In the genomic region with DNA sequence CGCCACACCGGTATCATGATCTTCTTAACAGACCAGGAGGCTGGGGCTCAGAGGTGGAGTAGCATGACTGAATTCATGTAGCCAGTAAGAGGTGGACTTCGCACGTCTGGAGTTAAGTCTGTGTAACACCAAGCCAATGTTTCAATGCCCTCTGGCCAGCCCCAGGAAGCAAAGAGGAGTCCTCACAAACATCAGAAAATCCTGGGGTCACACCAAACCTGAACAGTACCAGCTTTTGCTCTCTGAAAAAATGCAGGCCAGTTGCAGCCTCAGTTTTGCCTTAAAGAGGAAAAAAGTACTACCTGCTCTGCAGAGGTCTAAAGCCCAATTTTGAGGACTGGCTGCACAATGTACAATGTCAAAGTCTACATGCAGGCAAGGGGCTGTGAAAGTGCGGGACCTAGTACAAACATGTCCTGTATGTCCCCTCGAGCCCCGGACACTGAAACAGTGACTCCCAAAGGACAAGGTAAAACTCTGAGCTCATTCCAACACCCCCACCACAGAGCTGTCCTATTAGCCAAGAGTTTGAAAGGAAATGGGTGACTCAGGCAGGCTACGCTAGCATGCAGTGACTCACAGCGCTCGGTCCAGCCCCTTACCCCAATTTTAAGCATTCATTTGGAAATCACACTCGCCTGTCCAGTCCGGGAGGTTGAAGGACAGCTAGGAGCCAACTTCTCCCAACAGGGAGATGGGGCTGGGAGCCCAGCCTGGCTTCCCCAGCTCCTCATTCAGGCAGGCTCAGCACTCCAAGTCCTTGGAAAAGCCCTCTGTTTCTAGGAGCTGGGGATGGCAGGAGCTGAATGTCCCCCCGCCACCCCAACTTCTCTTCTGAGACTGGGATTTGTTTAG, we compare ENCODE assay signal across 1 cellular context.
A peak's percentile ranks its signal among the peaks of the same experiment; 100 is the strongest.
TF ChIP-seq lines count a peak whose summit lies in the region.

No MANE protein-coding gene starts in this region.

TF ChIP-seq in HepG2, 621 proteins besides CTCF, POLR2A, EP300 and RAD21 (continued from another document and continues in another):
- TF ChIP-seq CENPX (CRISPR knock-in tag; IDR thresholded peaks at IDR 0.05) (no peak), KLF6 (CRISPR knock-in tag; IDR thresholded peaks at IDR 0.05) (no peak), PCBP2 (optimal IDR thresholded peaks at IDR 0.05; ENCODE audit: low read depth, low read length, poor library complexity, severe bottlenecking) (no peak), SNRNP70 (IDR thresholded peaks at IDR 0.05; ENCODE audit: low read depth, low read length) (no peak), LCORL (IDR thresholded peaks at IDR 0.05) (peak; percentile 85), LCORL (CRISPR knock-in tag; IDR thresholded peaks at IDR 0.05) (peak; percentile 100), ZNF552 (CRISPR knock-in tag; IDR thresholded peaks at IDR 0.05; ENCODE audit: borderline replicate concordance) (no peak), ZNF563 (CRISPR knock-in tag; IDR thresholded peaks at IDR 0.05) (no peak), HOXA5 (CRISPR knock-in tag; IDR thresholded peaks at IDR 0.05) (no peak; the same call in 1 of the 2 replicates), SIN3B (IDR thresholded peaks at IDR 0.05; ENCODE audit: low read length) (no peak), FOXM1 (CRISPR knock-in tag; IDR thresholded peaks at IDR 0.05) (no peak), RFX1 (IDR thresholded peaks at IDR 0.05) (no peak), PLSCR1 (CRISPR knock-in tag; IDR thresholded peaks at IDR 0.05; ENCODE audit: borderline replicate concordance) (no peak), MTA1 (CRISPR knock-in tag; IDR thresholded peaks at IDR 0.05; ENCODE audit: borderline replicate concordance) (no peak), ZSCAN29 (CRISPR knock-in tag; conservative IDR thresholded peaks at IDR 0.05) (peak; percentile 85), ZNF572 (CRISPR knock-in tag; IDR thresholded peaks at IDR 0.05) (peak; percentile 80; the same call in 1 of the 2 replicates), NAIF1 (CRISPR knock-in tag; IDR thresholded peaks at IDR 0.05; ENCODE audit: borderline replicate concordance) (peak; percentile 4; the same call in 1 of the 2 replicates), ZNF879 (CRISPR knock-in tag; IDR thresholded peaks at IDR 0.05) (0 out of 2 replicates have a peak, but pooled peaks have one; percentile 13), GATA4 (IDR thresholded peaks at IDR 0.05; ENCODE audit: borderline replicate concordance, low read depth) (0 out of 2 replicates have a peak, but pooled peaks have one; percentile 41), THAP11 (CRISPR knock-in tag; IDR thresholded peaks at IDR 0.05) (no peak; the same call in none of the 2 replicates), ZNF30 (CRISPR knock-in tag; IDR thresholded peaks at IDR 0.05) (no peak), NFRKB (IDR thresholded peaks at IDR 0.05) (no peak), HNF4G (IDR thresholded peaks at IDR 0.05; ENCODE audit: borderline replicate concordance, low read depth, low read length) (peak; percentile 73), HNF4G (CRISPR knock-in tag; IDR thresholded peaks at IDR 0.05; ENCODE audit: borderline replicate concordance, low read depth) (peak; percentile 55; the same call in 1 of the 2 replicates), SRF (IDR thresholded peaks at IDR 0.05; ENCODE audit: low read depth, low read length) (0 out of 2 replicates have a peak, but pooled peaks have one; percentile 2), CBX5 (CRISPR knock-in tag; IDR thresholded peaks at IDR 0.05; ENCODE audit: borderline replicate concordance) (peak; percentile 43; the same call in 1 of the 2 replicates), ZSCAN25 (CRISPR knock-in tag; IDR thresholded peaks at IDR 0.05) (no peak; the same call in 1 of the 2 replicates), ZKSCAN5 (CRISPR knock-in tag; IDR thresholded peaks at IDR 0.05) (no peak), ZSCAN20 (CRISPR knock-in tag; IDR thresholded peaks at IDR 0.05; ENCODE audit: borderline replicate concordance) (no peak), IRF2 (CRISPR knock-in tag; IDR thresholded peaks at IDR 0.05) (no peak; the same call in 1 of the 2 replicates)
- TF ChIP-seq, protein P1, sequence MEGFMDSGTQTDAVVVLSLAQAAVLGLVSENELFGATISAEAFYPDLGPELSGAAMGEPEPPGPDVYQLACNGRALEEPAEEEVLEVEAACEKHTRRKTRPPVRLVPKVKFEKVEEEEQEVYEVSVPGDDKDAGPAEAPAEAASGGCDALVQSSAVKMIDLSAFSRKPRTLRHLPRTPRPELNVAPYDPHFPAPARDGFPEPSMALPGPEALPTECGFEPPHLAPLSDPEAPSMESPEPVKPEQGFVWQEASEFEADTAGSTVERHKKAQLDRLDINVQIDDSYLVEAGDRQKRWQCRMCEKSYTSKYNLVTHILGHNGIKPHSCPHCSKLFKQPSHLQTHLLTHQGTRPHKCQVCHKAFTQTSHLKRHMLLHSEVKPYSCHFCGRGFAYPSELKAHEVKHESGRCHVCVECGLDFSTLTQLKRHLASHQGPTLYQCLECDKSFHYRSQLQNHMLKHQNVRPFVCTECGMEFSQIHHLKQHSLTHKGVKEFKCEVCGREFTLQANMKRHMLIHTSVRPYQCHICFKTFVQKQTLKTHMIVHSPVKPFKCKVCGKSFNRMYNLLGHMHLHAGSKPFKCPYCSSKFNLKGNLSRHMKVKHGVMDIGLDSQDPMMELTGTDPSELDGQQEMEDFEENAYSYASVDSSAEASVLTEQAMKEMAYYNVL (CRISPR knock-in tag; IDR thresholded peaks at IDR 0.05; ENCODE audit: borderline replicate concordance) = no peak; the same call in 1 of the 2 replicates
- TF ChIP-seq, protein P2, sequence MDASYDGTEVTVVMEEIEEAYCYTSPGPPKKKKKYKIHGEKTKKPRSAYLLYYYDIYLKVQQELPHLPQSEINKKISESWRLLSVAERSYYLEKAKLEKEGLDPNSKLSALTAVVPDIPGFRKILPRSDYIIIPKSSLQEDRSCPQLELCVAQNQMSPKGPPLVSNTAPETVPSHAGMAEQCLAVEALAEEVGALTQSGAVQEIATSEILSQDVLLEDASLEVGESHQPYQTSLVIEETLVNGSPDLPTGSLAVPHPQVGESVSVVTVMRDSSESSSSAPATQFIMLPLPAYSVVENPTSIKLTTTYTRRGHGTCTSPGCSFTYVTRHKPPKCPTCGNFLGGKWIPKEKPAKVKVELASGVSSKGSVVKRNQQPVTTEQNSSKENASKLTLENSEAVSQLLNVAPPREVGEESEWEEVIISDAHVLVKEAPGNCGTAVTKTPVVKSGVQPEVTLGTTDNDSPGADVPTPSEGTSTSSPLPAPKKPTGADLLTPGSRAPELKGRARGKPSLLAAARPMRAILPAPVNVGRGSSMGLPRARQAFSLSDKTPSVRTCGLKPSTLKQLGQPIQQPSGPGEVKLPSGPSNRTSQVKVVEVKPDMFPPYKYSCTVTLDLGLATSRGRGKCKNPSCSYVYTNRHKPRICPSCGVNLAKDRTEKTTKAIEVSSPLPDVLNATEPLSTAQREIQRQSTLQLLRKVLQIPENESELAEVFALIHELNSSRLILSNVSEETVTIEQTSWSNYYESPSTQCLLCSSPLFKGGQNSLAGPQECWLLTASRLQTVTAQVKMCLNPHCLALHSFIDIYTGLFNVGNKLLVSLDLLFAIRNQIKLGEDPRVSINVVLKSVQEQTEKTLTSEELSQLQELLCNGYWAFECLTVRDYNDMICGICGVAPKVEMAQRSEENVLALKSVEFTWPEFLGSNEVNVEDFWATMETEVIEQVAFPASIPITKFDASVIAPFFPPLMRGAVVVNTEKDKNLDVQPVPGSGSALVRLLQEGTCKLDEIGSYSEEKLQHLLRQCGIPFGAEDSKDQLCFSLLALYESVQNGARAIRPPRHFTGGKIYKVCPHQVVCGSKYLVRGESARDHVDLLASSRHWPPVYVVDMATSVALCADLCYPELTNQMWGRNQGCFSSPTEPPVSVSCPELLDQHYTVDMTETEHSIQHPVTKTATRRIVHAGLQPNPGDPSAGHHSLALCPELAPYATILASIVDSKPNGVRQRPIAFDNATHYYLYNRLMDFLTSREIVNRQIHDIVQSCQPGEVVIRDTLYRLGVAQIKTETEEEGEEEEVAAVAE (CRISPR knock-in tag; IDR thresholded peaks at IDR 0.05; ENCODE audit: borderline replicate concordance) = no peak
- TF ChIP-seq, protein P3, sequence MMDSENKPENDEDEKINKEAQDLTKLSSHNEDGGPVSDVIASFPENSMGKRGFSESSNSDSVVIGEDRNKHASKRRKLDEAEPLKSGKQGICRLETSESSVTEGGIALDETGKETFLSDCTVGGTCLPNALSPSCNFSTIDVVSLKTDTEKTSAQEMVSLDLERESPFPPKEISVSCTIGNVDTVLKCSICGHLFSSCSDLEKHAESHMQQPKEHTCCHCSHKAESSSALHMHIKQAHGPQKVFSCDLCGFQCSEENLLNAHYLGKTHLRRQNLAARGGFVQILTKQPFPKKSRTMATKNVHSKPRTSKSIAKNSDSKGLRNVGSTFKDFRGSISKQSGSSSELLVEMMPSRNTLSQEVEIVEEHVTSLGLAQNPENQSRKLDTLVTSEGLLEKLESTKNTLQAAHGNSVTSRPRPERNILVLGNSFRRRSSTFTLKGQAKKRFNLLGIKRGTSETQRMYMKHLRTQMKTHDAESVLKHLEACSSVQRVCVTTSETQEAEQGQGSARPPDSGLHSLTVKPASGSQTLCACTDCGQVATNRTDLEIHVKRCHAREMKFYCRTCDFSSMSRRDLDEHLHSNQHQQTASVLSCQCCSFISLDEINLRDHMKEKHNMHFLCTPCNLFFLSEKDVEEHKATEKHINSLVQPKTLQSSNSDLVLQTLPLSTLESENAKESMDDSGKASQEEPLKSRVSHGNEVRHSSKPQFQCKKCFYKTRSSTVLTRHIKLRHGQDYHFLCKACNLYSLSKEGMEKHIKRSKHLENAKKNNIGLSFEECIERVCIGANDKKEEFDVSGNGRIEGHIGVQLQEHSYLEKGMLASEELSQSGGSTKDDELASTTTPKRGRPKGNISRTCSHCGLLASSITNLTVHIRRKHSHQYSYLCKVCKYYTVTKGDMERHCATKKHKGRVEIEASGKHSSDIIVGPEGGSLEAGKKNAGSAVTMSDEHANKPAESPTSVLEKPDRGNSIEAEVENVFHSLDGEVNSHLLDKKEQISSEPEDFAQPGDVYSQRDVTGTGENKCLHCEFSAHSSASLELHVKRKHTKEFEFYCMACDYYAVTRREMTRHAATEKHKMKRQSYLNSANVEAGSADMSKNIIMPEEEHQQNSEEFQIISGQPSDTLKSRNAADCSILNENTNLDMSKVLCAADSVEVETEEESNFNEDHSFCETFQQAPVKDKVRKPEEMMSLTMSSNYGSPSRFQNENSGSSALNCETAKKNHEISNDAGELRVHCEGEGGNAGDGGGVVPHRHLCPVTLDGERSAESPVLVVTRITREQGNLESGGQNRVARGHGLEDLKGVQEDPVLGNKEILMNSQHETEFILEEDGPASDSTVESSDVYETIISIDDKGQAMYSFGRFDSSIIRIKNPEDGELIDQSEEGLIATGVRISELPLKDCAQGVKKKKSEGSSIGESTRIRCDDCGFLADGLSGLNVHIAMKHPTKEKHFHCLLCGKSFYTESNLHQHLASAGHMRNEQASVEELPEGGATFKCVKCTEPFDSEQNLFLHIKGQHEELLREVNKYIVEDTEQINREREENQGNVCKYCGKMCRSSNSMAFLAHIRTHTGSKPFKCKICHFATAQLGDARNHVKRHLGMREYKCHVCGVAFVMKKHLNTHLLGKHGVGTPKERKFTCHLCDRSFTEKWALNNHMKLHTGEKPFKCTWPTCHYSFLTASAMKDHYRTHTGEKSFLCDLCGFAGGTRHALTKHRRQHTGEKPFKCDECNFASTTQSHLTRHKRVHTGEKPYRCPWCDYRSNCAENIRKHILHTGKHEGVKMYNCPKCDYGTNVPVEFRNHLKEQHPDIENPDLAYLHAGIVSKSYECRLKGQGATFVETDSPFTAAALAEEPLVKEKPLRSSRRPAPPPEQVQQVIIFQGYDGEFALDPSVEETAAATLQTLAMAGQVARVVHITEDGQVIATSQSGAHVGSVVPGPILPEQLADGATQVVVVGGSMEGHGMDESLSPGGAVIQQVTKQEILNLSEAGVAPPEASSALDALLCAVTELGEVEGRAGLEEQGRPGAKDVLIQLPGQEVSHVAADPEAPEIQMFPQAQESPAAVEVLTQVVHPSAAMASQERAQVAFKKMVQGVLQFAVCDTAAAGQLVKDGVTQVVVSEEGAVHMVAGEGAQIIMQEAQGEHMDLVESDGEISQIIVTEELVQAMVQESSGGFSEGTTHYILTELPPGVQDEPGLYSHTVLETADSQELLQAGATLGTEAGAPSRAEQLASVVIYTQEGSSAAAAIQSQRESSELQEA (CRISPR knock-in tag; IDR thresholded peaks at IDR 0.05; ENCODE audit: not compliant biosample characterization) = no peak
- TF ChIP-seq, protein P4, sequence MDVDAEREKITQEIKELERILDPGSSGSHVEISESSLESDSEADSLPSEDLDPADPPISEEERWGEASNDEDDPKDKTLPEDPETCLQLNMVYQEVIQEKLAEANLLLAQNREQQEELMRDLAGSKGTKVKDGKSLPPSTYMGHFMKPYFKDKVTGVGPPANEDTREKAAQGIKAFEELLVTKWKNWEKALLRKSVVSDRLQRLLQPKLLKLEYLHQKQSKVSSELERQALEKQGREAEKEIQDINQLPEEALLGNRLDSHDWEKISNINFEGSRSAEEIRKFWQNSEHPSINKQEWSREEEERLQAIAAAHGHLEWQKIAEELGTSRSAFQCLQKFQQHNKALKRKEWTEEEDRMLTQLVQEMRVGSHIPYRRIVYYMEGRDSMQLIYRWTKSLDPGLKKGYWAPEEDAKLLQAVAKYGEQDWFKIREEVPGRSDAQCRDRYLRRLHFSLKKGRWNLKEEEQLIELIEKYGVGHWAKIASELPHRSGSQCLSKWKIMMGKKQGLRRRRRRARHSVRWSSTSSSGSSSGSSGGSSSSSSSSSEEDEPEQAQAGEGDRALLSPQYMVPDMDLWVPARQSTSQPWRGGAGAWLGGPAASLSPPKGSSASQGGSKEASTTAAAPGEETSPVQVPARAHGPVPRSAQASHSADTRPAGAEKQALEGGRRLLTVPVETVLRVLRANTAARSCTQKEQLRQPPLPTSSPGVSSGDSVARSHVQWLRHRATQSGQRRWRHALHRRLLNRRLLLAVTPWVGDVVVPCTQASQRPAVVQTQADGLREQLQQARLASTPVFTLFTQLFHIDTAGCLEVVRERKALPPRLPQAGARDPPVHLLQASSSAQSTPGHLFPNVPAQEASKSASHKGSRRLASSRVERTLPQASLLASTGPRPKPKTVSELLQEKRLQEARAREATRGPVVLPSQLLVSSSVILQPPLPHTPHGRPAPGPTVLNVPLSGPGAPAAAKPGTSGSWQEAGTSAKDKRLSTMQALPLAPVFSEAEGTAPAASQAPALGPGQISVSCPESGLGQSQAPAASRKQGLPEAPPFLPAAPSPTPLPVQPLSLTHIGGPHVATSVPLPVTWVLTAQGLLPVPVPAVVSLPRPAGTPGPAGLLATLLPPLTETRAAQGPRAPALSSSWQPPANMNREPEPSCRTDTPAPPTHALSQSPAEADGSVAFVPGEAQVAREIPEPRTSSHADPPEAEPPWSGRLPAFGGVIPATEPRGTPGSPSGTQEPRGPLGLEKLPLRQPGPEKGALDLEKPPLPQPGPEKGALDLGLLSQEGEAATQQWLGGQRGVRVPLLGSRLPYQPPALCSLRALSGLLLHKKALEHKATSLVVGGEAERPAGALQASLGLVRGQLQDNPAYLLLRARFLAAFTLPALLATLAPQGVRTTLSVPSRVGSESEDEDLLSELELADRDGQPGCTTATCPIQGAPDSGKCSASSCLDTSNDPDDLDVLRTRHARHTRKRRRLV (CRISPR knock-in tag; IDR thresholded peaks at IDR 0.05) = no peak
